In genomic region chr15:43872416-43873020, GRCh38 we compare ENCODE assay signal across 9 cellular contexts.
DNase-seq lines count a peak whose midpoint lies in the region; ATAC-seq and TF ChIP-seq lines count a peak whose summit lies in the region.
"Had no signal": no experiment of that assay in that cellular context is flagged by ENCODE, and none has a peak within 500 bp of the region (broad histone marks: within the 10 kb centered on the region; RNA-seq: fewer than 3 reads in every experiment).

No MANE protein-coding gene starts in this region.

- peaks cover 50% of the 10 kb centered on the region for H3K36me3 ChIP-seq in SK-N-MC (ENCODE audit: insufficient read depth, low read length)
- H3K36me3 ChIP-seq: upper lobe of left lung had no signal

- DNase-seq in NCI-H2196 (lab: John Stamatoyannopoulos, UW; ENCODE audit: unreplicated experiment) (peak; percentile 45), NCI-H2196 treated with DMSO at 0.1 percent for 48 hours (lab: John Stamatoyannopoulos, UW; ENCODE audit: unreplicated experiment) (no peak), HPDE6-E6E7 (ENCODE audit: extremely low spot score) (peak; percentile 49), SK-N-MC (ENCODE audit: low read depth, low spot score) (peak; percentile 5), fibroblast of gingiva (ENCODE audit: low read depth) (peak; percentile 76), nephron progenitor cell (peak; percentile 63)
- no peak for DNase-seq in activated CD4-positive, CD25-positive, alpha-beta regulatory T cell (lab: John Stamatoyannopoulos, UW)
- DNase-seq: upper lobe of left lung had no signal

- H3K4me3 ChIP-seq in SK-N-MC, result no peak overlapping the region
- H3K4me3 ChIP-seq: upper lobe of left lung had no signal

- H3K9me3 ChIP-seq in SK-N-MC (ENCODE audit: low read depth, low read length), result no peaks in the 10 kb centered on the region
- H3K9me3 ChIP-seq: upper lobe of left lung had no signal

- ATAC-seq in GM18520 (IDR thresholded peaks at IDR 0.05; ENCODE audit: unreplicated experiment), result no peak

- no peak overlapping the region for H3K9ac ChIP-seq in SK-N-MC (ENCODE audit: insufficient read length)

- no peaks in the 10 kb centered on the region for H3K9me3 Mint-ChIP-seq in nephron progenitor cell

- no peak overlapping the region for H3K4me3 Mint-ChIP-seq in nephron progenitor cell

- peak; percentile 59 for TF ChIP-seq CTCF in nephron progenitor cell (IDR thresholded peaks at IDR 0.05)

- no peaks in the 10 kb centered on the region for H3K27me3 Mint-ChIP-seq in nephron progenitor cell (ENCODE audit: low read depth, poor library complexity)

- no peak overlapping the region for H3K27ac Mint-ChIP-seq in nephron progenitor cell

- no peaks in the 10 kb centered on the region for H3K36me3 Mint-ChIP-seq in nephron progenitor cell (ENCODE audit: low read depth)

- no peaks in the 10 kb centered on the region for H3K4me1 Mint-ChIP-seq in nephron progenitor cell

- no peak overlapping the region for H3K27ac ChIP-seq in SK-N-MC
- H3K27ac ChIP-seq: upper lobe of left lung had no signal

Comparison
In these comparisons a context has a peak if more than half of its experiments do, and no peak if none do; other contexts are left out.
1. DNase-seq: peak in NCI-H2196 (single experiment), HPDE6-E6E7 (single experiment), SK-N-MC (single experiment), fibroblast of gingiva (single experiment) and nephron progenitor cell (single experiment); none in NCI-H2196 treated with DMSO at 0.1 percent for 48 hours (single experiment) and activated CD4-positive, CD25-positive, alpha-beta regulatory T cell (0 of 4).